In the genomic region with DNA sequence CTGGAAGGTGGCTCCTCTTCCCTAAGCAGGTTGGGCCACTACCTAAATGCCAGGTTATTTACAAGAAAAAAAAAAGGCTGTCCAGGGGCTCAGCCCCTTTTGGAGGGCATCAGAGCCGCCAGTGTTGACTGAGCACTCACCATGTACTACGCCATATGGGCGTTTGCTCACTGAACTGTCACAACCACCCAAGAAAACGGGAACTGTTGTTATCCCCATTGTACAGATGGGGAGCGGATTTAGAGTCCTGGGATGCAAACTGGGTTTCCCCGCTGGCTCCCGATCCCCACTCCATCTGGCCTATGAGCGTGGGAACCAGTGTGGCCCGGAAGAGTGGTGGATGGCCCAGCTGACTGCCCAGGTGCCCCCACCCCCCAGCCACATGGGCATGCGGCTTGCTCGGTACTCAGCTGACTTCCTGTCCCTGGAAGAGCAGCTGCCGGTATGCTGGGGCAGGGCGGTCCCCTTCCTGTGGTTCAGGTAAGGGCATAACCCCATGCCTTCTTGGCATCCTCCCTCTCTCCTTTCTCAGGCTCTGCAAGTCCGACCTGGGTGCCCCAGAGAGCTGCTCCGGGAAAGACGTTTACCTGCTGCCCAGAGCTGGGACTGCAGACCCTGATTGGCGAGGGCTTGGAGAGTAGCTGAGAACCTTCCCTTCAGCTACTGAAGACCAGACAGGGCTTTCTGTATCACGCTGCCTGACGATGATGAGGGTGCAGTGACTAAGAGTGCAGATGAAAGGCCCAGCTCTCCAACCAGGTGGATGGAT, we compare ENCODE assay signal across 8 cellular contexts.
DNase-seq lines count a peak whose midpoint lies in the region; ATAC-seq, FAIRE-seq and TF ChIP-seq lines count a peak whose summit lies in the region.

No MANE protein-coding gene starts in this region.

- CTCF ChIA-PET in activated naive CD4-positive, alpha-beta T cell treated with anti-CD3 and anti-CD28 coated beads, Interleukin-2, amount 10 ng/mL, durations not matched to agents 7 days and 5 days (lab: Charles Lee): interaction anchor here (0.9 to 1.4 kb wide), 5 partner anchors 12 to 78 kb away, joined by 3 to 7 read pairs (median 3); a partner anchor contains a TSS

- peak; percentile 76 for ATAC-seq in memory B cell (ENCODE audit: low read depth)
- ATAC-seq in GM18517 (IDR thresholded peaks at IDR 0.05; ENCODE audit: unreplicated experiment): no peak

- TF ChIP-seq CTCF in GM20000 (IDR thresholded peaks at IDR 0.05; ENCODE audit: extremely low read depth, missing control alignments): no peak

- no peaks in the 10 kb centered on the region for H3K9me3 Mint-ChIP-seq in activated naive CD4-positive, alpha-beta T cell treated with anti-CD3 and anti-CD28 coated beads, Interleukin-2, amount 10 ng/mL, durations not matched to agents 7 days and 5 days
- no peaks in the 10 kb centered on the region for H3K9me3 Mint-ChIP-seq in memory B cell

- H3K27ac ChIP-seq in substantia nigra (ENCODE audit: low read depth, low read length, poor library complexity, severe bottlenecking): peak overlapping the region; percentile 79

- DNase-seq in GM20000 (ENCODE audit: low spot score) (peak; percentile 64), RCC 7860 (ENCODE audit: low spot score) (peak; percentile 55), memory B cell (ENCODE audit: low spot score in 2 of 2) (peak; percentile 74 to 75), substantia nigra (lab: John Stamatoyannopoulos, UW) (no peak), SKM-1 treated with dmso at 0.1 percent for 144 hours (lab: John Stamatoyannopoulos, UW; ENCODE audit: unreplicated experiment) (no peak), midbrain (lab: John Stamatoyannopoulos, UW) (no peak)
- DNase-seq in activated naive CD4-positive, alpha-beta T cell treated with anti-CD3 and anti-CD28 coated beads, Interleukin-2, amount 10 ng/mL, durations not matched to agents 7 days and 5 days: peak; percentile 91

- peak overlapping the region; percentile 56 for H3K4me3 Mint-ChIP-seq in activated naive CD4-positive, alpha-beta T cell treated with anti-CD3 and anti-CD28 coated beads, Interleukin-2, amount 10 ng/mL, durations not matched to agents 7 days and 5 days
- peak overlapping the region; percentile 84 for H3K4me3 Mint-ChIP-seq in memory B cell

- peaks cover 48% of the 10 kb centered on the region for H3K27me3 Mint-ChIP-seq in activated naive CD4-positive, alpha-beta T cell treated with anti-CD3 and anti-CD28 coated beads, Interleukin-2, amount 10 ng/mL, durations not matched to agents 7 days and 5 days
- no peaks in the 10 kb centered on the region for H3K27me3 Mint-ChIP-seq in memory B cell

- H3K27ac Mint-ChIP-seq in activated naive CD4-positive, alpha-beta T cell treated with anti-CD3 and anti-CD28 coated beads, Interleukin-2, amount 10 ng/mL, durations not matched to agents 7 days and 5 days: peak overlapping the region; percentile 95
- peak overlapping the region; percentile 97 for H3K27ac Mint-ChIP-seq in memory B cell

- H3K4me1 Mint-ChIP-seq in activated naive CD4-positive, alpha-beta T cell treated with anti-CD3 and anti-CD28 coated beads, Interleukin-2, amount 10 ng/mL, durations not matched to agents 7 days and 5 days: peaks cover 79% of the 10 kb centered on the region
- peaks cover 59% of the 10 kb centered on the region for H3K4me1 Mint-ChIP-seq in memory B cell

- no peaks in the 10 kb centered on the region for H3K36me3 Mint-ChIP-seq in activated naive CD4-positive, alpha-beta T cell treated with anti-CD3 and anti-CD28 coated beads, Interleukin-2, amount 10 ng/mL, durations not matched to agents 7 days and 5 days
- H3K36me3 Mint-ChIP-seq in memory B cell: no peaks in the 10 kb centered on the region

- no peak for FAIRE-seq in RCC 7860 (lab: Jason Lieb, UNC)

Comparison
In these comparisons a context has a peak if more than half of its experiments do, and no peak if none do; other contexts are left out.
1. DNase-seq: peak in GM20000 (single experiment), RCC 7860 (single experiment), activated naive CD4-positive, alpha-beta T cell treated with anti-CD3 and anti-CD28 coated beads, Interleukin-2, amount 10 ng/mL, durations not matched to agents 7 days and 5 days (single experiment) and memory B cell (2 of 2); none in substantia nigra (0 of 49), SKM-1 treated with dmso at 0.1 percent for 144 hours (single experiment) and midbrain (single experiment).